25 cellular contexts compared by ENCODE assay signal in genomic region chr9:22129134-22129533, GRCh38.
DNase-seq lines count a peak whose midpoint lies in the region; ATAC-seq, FAIRE-seq and TF ChIP-seq lines count a peak whose summit lies in the region.
"Had no signal": no experiment of that assay in that cellular context is flagged by ENCODE, and none has a peak within 500 bp of the region (broad histone marks: within the 10 kb centered on the region; RNA-seq: fewer than 3 reads in every experiment).

No MANE protein-coding gene starts in this region.

- peak overlapping the region; percentile 15 for H3K4me2 ChIP-seq in GM23248 (ENCODE audit: unreplicated experiment)
- H3K4me2 ChIP-seq in H1 (ENCODE audit: insufficient read depth in 1 of 2, low read depth in 2 of 2, low read length in 2 of 2) = no peak overlapping the region

- no peaks in the 10 kb centered on the region for H3K9me2 ChIP-seq in GM23248 (ENCODE audit: insufficient read depth)

- peak overlapping the region; percentile 33 for H3K27ac Mint-ChIP-seq in memory B cell
- peak overlapping the region; percentile 9 for H3K27ac Mint-ChIP-seq in stimulated activated memory B cell treated with anti-CD40 and anti-IgM and Interleukin-4, amounts not matched to agents 10 μg/mL and 1 μg/mL and 100 μg/mL, for 72 hours
- H3K27ac Mint-ChIP-seq: activated CD4-positive, alpha-beta memory T cell treated with anti-CD3 and anti-CD28 coated beads for 36 hours; CD4-positive, alpha-beta memory T cell; dendritic cell treated with granulocyte-macrophage colony-stimulating factor and Interleukin-4, amounts not matched to agents 40 ng/mL and 50 ng/mL, for 4 days; natural killer cell had no signal

- no peak overlapping the region for H2BK12ac ChIP-seq in H1 (ENCODE audit: low read depth, low read length)

- no peaks in the 10 kb centered on the region for H3K27me3 ChIP-seq in GM23248 (replicated peaks; ENCODE audit: insufficient read depth)
- H3K27me3 ChIP-seq in H1 (replicated peaks in 1 of 4; ENCODE audit: control insufficient read depth in 3 of 4, extremely low read depth in 1 of 4, insufficient read depth in 3 of 4, low read length in 3 of 4) = no peaks in the 10 kb centered on the region; a peak in 1 of 7 replicates
- H3K27me3 ChIP-seq in body of pancreas = no peaks in the 10 kb centered on the region
- no peaks in the 10 kb centered on the region for H3K27me3 ChIP-seq in effector memory CD4-positive, alpha-beta T cell (replicated peaks; ENCODE audit: control insufficient read depth, insufficient read depth, low read length, poor library complexity, severe bottlenecking)
- H3K27me3 ChIP-seq: gastroesophageal sphincter, sigmoid colon had no signal

- H3K36me3 Mint-ChIP-seq in memory B cell = no peaks in the 10 kb centered on the region
- no peaks in the 10 kb centered on the region for H3K36me3 Mint-ChIP-seq in stimulated activated memory B cell treated with anti-CD40 and anti-IgM and Interleukin-4, amounts not matched to agents 10 μg/mL and 1 μg/mL and 100 μg/mL, for 72 hours
- H3K36me3 Mint-ChIP-seq: activated CD4-positive, alpha-beta memory T cell treated with anti-CD3 and anti-CD28 coated beads for 36 hours; CD4-positive, alpha-beta memory T cell; natural killer cell had no signal

- no peak overlapping the region for H3K14ac ChIP-seq in H1 (ENCODE audit: insufficient read length)

- H3K9ac ChIP-seq in GM23248 (no peak overlapping the region), H1 (replicated peaks in 1 of 4; ENCODE audit: extremely low read depth in 1 of 4, low read depth in 3 of 4, low read length in 3 of 4) (no peak overlapping the region)
- H3K9ac ChIP-seq: parathyroid adenoma had no signal

- no peak overlapping the region for H4K8ac ChIP-seq in H1 (ENCODE audit: extremely low read depth, insufficient read depth, low read length)

- TF ChIP-seq POLR2A in H1 (IDR thresholded peaks at IDR 0.05; ENCODE audit: control extremely low read depth in 1 of 2, low read depth in 2 of 2, low read length in 2 of 2) = no peak
- TF ChIP-seq POLR2A in body of pancreas (IDR thresholded peaks at IDR 0.05) = no peak

- no peak overlapping the region for H3K23ac ChIP-seq in H1 (ENCODE audit: insufficient read length)

- H2BK20ac ChIP-seq in H1 (ENCODE audit: low read length) = no peak overlapping the region

- WGBS in GM23248 (ENCODE audit: low coverage in 1 of 2, low lambda C conversion rate in 2 of 2, missing lambda C conversion rate in 2 of 2), 2 experiments = 31 to 39% methylated on average over 1 of the region's 1 CpG
- 87% methylated on average over 1 of the region's 1 CpG; no CpG with 5 or more reads in 1 of the 2 experiments for WGBS in H1 (ENCODE audit: extremely low coverage in 1 of 2, insufficient coverage in 1 of 2, insufficient read length in 1 of 2, insufficient replicate concordance in 2 of 2, low coverage in 1 of 2, low lambda C conversion rate in 2 of 2, missing lambda C conversion rate in 1 of 2), 2 experiments
- 57 to 74% methylated on average over 1 of the region's 1 CpG for WGBS in body of pancreas, 2 donors

- H3K27ac ChIP-seq in GM23248 = peak overlapping the region; percentile 23; the same call in 1 of the 2 replicates
- no peak overlapping the region for H3K27ac ChIP-seq in H1 (ENCODE audit: low read depth, low read length)
- no peak overlapping the region for H3K27ac ChIP-seq in body of pancreas
- H3K27ac ChIP-seq in effector memory CD4-positive, alpha-beta T cell (ENCODE audit: insufficient read depth, low read length, poor library complexity, severe bottlenecking) = no peak overlapping the region
- H3K27ac ChIP-seq: gastroesophageal sphincter, parathyroid adenoma, RWPE1, sigmoid colon, WERI-Rb-1 had no signal

- H3K9me3 Mint-ChIP-seq in memory B cell = no peaks in the 10 kb centered on the region
- no peaks in the 10 kb centered on the region for H3K9me3 Mint-ChIP-seq in stimulated activated memory B cell treated with anti-CD40 and anti-IgM and Interleukin-4, amounts not matched to agents 10 μg/mL and 1 μg/mL and 100 μg/mL, for 72 hours
- H3K9me3 Mint-ChIP-seq: activated CD4-positive, alpha-beta memory T cell treated with anti-CD3 and anti-CD28 coated beads for 36 hours; dendritic cell treated with granulocyte-macrophage colony-stimulating factor and Interleukin-4, amounts not matched to agents 40 ng/mL and 50 ng/mL, for 4 days; natural killer cell had no signal

- H3K56ac ChIP-seq in H1 (replicated peaks; ENCODE audit: insufficient read length, low read depth, low read length) = no peak overlapping the region

- H2BK120ac ChIP-seq in H1 (replicated peaks; ENCODE audit: low read depth, low read length) = no peak overlapping the region

- H2BK5ac ChIP-seq in H1 (ENCODE audit: low read depth, low read length) = no peak overlapping the region

- no peak overlapping the region for H4K5ac ChIP-seq in H1 (ENCODE audit: insufficient read length, low read depth, low read length)

- no peaks in the 10 kb centered on the region for H3K79me1 ChIP-seq in H1 (ENCODE audit: low read depth, low read length)

- intact Hi-C loops in body of pancreas (cut with DNase I) = no loop called here

- H2AK5ac ChIP-seq in H1 (ENCODE audit: low read depth, low read length) = no peak overlapping the region

- H3K27me3 Mint-ChIP-seq in memory B cell = peaks cover 3% of the 10 kb centered on the region
- H3K27me3 Mint-ChIP-seq in stimulated activated memory B cell treated with anti-CD40 and anti-IgM and Interleukin-4, amounts not matched to agents 10 μg/mL and 1 μg/mL and 100 μg/mL, for 72 hours = no peaks in the 10 kb centered on the region

- no peaks in the 10 kb centered on the region for H3K79me2 ChIP-seq in GM23248 (ENCODE audit: insufficient read depth)
- H3K79me2 ChIP-seq in H1 (ENCODE audit: control insufficient read depth in 1 of 2, insufficient read depth in 2 of 2, low read length in 2 of 2) = no peaks in the 10 kb centered on the region
- H3K79me2 ChIP-seq: parathyroid adenoma had no signal

- no peaks in the 10 kb centered on the region; the same call in 1 of the 2 replicates for H3K23me2 ChIP-seq in H1 (ENCODE audit: low read depth, low read length)

- no peak for TF ChIP-seq EP300 in H1 (IDR thresholded peaks at IDR 0.05; ENCODE audit: borderline replicate concordance in 1 of 2, low read depth in 2 of 2, low read length in 2 of 2)

- H3K4me1 ChIP-seq in GM23248 (ENCODE audit: insufficient read depth) (peaks cover 16% of the 10 kb centered on the region), H1 (replicated peaks in 1 of 4; ENCODE audit: control insufficient read depth in 3 of 4, insufficient read depth in 4 of 4, low read length in 3 of 4) (no peaks in the 10 kb centered on the region), body of pancreas (peaks cover 12% of the 10 kb centered on the region)
- no peaks in the 10 kb centered on the region for H3K4me1 ChIP-seq in effector memory CD4-positive, alpha-beta T cell (ENCODE audit: control insufficient read depth, insufficient read depth, low read length, poor library complexity, severe bottlenecking)
- H3K4me1 ChIP-seq: gastroesophageal sphincter, parathyroid adenoma, sigmoid colon had no signal

- H3K4ac ChIP-seq in H1 (replicated peaks; ENCODE audit: insufficient read length, low read depth, low read length) = no peak overlapping the region

- no peak overlapping the region for H2BK15ac ChIP-seq in H1 (ENCODE audit: low read length)

- H2AFZ ChIP-seq in GM23248 = peak overlapping the region; percentile 56
- 0 out of 2 replicates have a peak overlapping the region, but pooled peaks have one; percentile 17 for H2AFZ ChIP-seq in H1 (ENCODE audit: low read length)
- H2AFZ ChIP-seq: parathyroid adenoma had no signal

- CTCF ChIA-PET in H1 (lab: Charles Lee; ENCODE audit: partially characterized antibody) = interaction anchor here (1.4 to 4.8 kb wide), 2 partner anchors 10 to 15 kb away, joined by 3 to 27 read pairs; no protein-coding TSS in a partner anchor

- ATAC-seq in memory B cell (ENCODE audit: low read depth) (no peak), body of pancreas (no peak)
- no peak for ATAC-seq in stimulated activated memory B cell treated with anti-CD40 and anti-IgM and Interleukin-4, amounts not matched to agents 10 μg/mL and 1 μg/mL and 100 μg/mL, for 72 hours
- ATAC-seq: gastroesophageal sphincter, HCT116, natural killer cell had no signal

- H4K91ac ChIP-seq in H1 (replicated peaks; ENCODE audit: insufficient read length, low read length) = no peak overlapping the region

- no peak overlapping the region for H3K18ac ChIP-seq in H1 (ENCODE audit: extremely low read depth, low read length)

- peak overlapping the region; percentile 6 for H3K4me3 Mint-ChIP-seq in memory B cell
- H3K4me3 Mint-ChIP-seq in stimulated activated memory B cell treated with anti-CD40 and anti-IgM and Interleukin-4, amounts not matched to agents 10 μg/mL and 1 μg/mL and 100 μg/mL, for 72 hours = no peak overlapping the region
- H3K4me3 Mint-ChIP-seq: activated CD4-positive, alpha-beta memory T cell treated with anti-CD3 and anti-CD28 coated beads for 36 hours; dendritic cell treated with granulocyte-macrophage colony-stimulating factor and Interleukin-4, amounts not matched to agents 40 ng/mL and 50 ng/mL, for 4 days; natural killer cell had no signal

- in situ Hi-C loops in GM23248 (cut with MboI) = loop anchor here (10.0 kb wide), 1 partner anchor 106 kb away; no protein-coding TSS in a partner anchor

- peaks cover 16% of the 10 kb centered on the region for H3K4me1 Mint-ChIP-seq in memory B cell
- peaks cover 14% of the 10 kb centered on the region for H3K4me1 Mint-ChIP-seq in stimulated activated memory B cell treated with anti-CD40 and anti-IgM and Interleukin-4, amounts not matched to agents 10 μg/mL and 1 μg/mL and 100 μg/mL, for 72 hours
- H3K4me1 Mint-ChIP-seq: CD4-positive, alpha-beta memory T cell; natural killer cell had no signal

- POLR2A ChIA-PET in H1 (lab: Charles Lee; ENCODE audit: partially characterized antibody) = no interaction called here

- FAIRE-seq in H1 (lab: Jason Lieb, UNC) = no peak

- peak; percentile 35 for DNase-seq in GM23248
- DNase-seq in H1 (ENCODE audit: low read depth in 1 of 2, low spot score in 2 of 2) = no peak
- no peak for DNase-seq in memory B cell (ENCODE audit: low spot score in 2 of 2)
- no peak for DNase-seq in body of pancreas
- no peak for DNase-seq in effector memory CD4-positive, alpha-beta T cell
- DNase-seq in NCI-H446 treated with DMSO at 0.1 percent for 48 hours (lab: John Stamatoyannopoulos, UW) = no peak
- DNase-seq: activated CD4-positive, alpha-beta memory T cell treated with anti-CD3 and anti-CD28 coated beads for 36 hours; activated gamma-delta T cell; activated T-cell treated with anti-CD3 and anti-CD28 coated beads for 4 hours; CD4-positive, alpha-beta memory T cell; DMS 273 treated with DMSO at 0.1 percent for 48 hours; KG1; natural killer cell; NCI-H1694; NCI-H2171 treated with DMSO at 0.1 percent for 48 hours; NCI-H69; sigmoid colon; substantia nigra; WERI-Rb-1 had no signal

- H3K4me3 ChIP-seq in GM23248 (no peak overlapping the region), H1 (ENCODE audit: extremely low read depth in 1 of 4, insufficient read depth in 2 of 4, low read depth in 3 of 4, low read length in 4 of 4) (no peak overlapping the region), body of pancreas (no peak overlapping the region)
- no peak overlapping the region for H3K4me3 ChIP-seq in effector memory CD4-positive, alpha-beta T cell (ENCODE audit: insufficient read depth, low read depth, low read length, poor library complexity, severe bottlenecking)
- H3K4me3 ChIP-seq: gastroesophageal sphincter, sigmoid colon had no signal

- H3K36me3 ChIP-seq in GM23248 (ENCODE audit: low read depth) (no peaks in the 10 kb centered on the region), H1 (ENCODE audit: control insufficient read depth in 2 of 4, insufficient read depth in 4 of 4, low read length in 3 of 4) (no peaks in the 10 kb centered on the region), body of pancreas (replicated peaks in 1 of 2; ENCODE audit: insufficient read depth in 1 of 2, low read depth in 2 of 2) (no peaks in the 10 kb centered on the region)
- H3K36me3 ChIP-seq in effector memory CD4-positive, alpha-beta T cell (ENCODE audit: control insufficient read depth, insufficient read depth, low read length) = no peaks in the 10 kb centered on the region
- H3K36me3 ChIP-seq: gastroesophageal sphincter, sigmoid colon, WERI-Rb-1 had no signal

- TF ChIP-seq CTCF in H1 (IDR thresholded peaks at IDR 0.05; ENCODE audit: control extremely low read depth in 1 of 3, insufficient read depth in 1 of 3, low read depth in 1 of 3, low read length in 3 of 3) (no peak), body of pancreas (IDR thresholded peaks at IDR 0.05) (no peak)

- H3K9me3 ChIP-seq in GM23248 (ENCODE audit: low read depth) (no peaks in the 10 kb centered on the region), H1 (ENCODE audit: insufficient read depth in 2 of 2, low read depth in 1 of 2, low read length in 1 of 2) (no peaks in the 10 kb centered on the region), body of pancreas (no peaks in the 10 kb centered on the region)
- no peaks in the 10 kb centered on the region for H3K9me3 ChIP-seq in effector memory CD4-positive, alpha-beta T cell (ENCODE audit: control insufficient read depth, low read length)
- H3K9me3 ChIP-seq: gastroesophageal sphincter, sigmoid colon had no signal

- TF ChIP-seq RAD21 in H1 (IDR thresholded peaks at IDR 0.05 in 1 of 2, conservative IDR thresholded peaks at IDR 0.05 in 1 of 2; ENCODE audit: low read depth in 2 of 2, low read length in 2 of 2) = no peak

- H3F3A ChIP-seq in GM23248 (ENCODE audit: insufficient read depth) = peaks cover 3% of the 10 kb centered on the region; the same call in 1 of the 2 replicates

- no peaks in the 10 kb centered on the region for H4K20me1 ChIP-seq in GM23248 (ENCODE audit: insufficient read depth)
- H4K20me1 ChIP-seq in H1 (replicated peaks in 1 of 2; ENCODE audit: control insufficient read depth in 1 of 2, insufficient read depth in 2 of 2, low read length in 2 of 2) = no peaks in the 10 kb centered on the region
